In the genomic region with DNA sequence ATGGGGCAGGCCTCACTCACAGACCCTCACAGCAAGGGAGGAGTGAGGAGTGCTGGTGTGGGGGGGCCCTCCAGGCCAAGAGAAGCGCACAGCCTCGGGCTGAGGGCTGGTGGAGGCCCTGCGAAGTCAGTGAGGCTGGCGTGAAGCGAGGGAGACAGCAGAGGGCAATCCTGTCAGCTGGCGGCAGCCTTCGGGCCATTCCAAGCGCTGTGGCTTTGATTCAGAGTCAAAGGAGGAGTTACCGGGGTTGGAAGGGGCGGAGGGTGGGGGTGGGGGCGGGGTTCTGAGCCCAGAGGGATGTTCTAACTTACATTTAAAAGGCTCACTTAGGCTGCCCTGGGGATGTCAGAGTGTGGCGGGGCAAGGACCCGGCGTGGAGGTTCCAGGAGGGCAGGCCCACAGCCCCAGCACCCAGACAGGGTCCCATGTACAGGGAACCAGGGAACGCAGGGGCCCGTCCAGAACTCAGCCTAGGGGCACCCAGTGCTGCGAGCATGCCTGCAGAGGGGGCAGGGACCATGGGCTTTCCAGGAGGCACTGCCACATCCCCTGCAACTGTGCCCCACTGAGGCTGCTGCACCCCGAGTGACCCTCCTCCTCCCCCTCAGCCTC, we compare ENCODE assay signal across 14 cellular contexts. TPM values are rescaled to one million over a fixed set of nuclear protein-coding genes. Genes with fewer than 3 reads are reported as not detected.
DNase-seq lines count a peak whose midpoint lies in the region; ATAC-seq and TF ChIP-seq lines count a peak whose summit lies in the region.
"Had no signal": no experiment of that assay in that cellular context is flagged by ENCODE, and none has a peak within 500 bp of the region (broad histone marks: within the 10 kb centered on the region; RNA-seq: fewer than 3 reads in every experiment).

No MANE protein-coding gene starts in this region.

- H4K20me1 ChIP-seq in hepatocyte (ENCODE audit: insufficient read depth, poor library complexity, severe bottlenecking): no peaks in the 10 kb centered on the region

- peak overlapping the region; percentile 68 for H3K27ac ChIP-seq in VCaP
- peak overlapping the region; percentile 10 for H3K27ac ChIP-seq in hepatocyte

- intact Hi-C loops in left cardiac atrium (cut with DNase I): no loop called here

- H3K9me3 ChIP-seq in hepatocyte (ENCODE audit: low read depth): no peaks in the 10 kb centered on the region

- H3K27me3 ChIP-seq in hepatocyte: no peaks in the 10 kb centered on the region

- H3K9me2 ChIP-seq in hepatocyte (replicated peaks; ENCODE audit: insufficient read depth): no peaks in the 10 kb centered on the region

- no peak for ATAC-seq in HG02973 (IDR thresholded peaks at IDR 0.05; ENCODE audit: unreplicated experiment)
- no peak for ATAC-seq in left cardiac atrium
- ATAC-seq: T-cell had no signal

- H3K4me1 ChIP-seq in hepatocyte (ENCODE audit: insufficient read depth): peaks cover 15% of the 10 kb centered on the region

- no peak overlapping the region for H2AFZ ChIP-seq in hepatocyte

- DNase-seq in NCI-H2227 (lab: John Stamatoyannopoulos, UW; ENCODE audit: unreplicated experiment) (peak; percentile 20), NCI-H2227 treated with DMSO at 0.1 percent for 48 hours (lab: John Stamatoyannopoulos, UW) (no peak), hepatocyte (ENCODE audit: low spot score) (peak; percentile 75), stromal cell of bone marrow (ENCODE audit: low read depth) (peak; percentile 8), GM13976 (ENCODE audit: low spot score) (no peak), left cardiac atrium (no peak)
- DNase-seq: 8988T; activated CD8-positive, alpha-beta memory T cell treated with anti-CD3 and anti-CD28 coated beads for 24 hours; amygdala; GDM1; NCI-H446 treated with DMSO at 0.1 percent for 48 hours; T-cell had no signal

- H3K4me2 ChIP-seq in hepatocyte: peak overlapping the region; percentile 49

- H3K79me2 ChIP-seq in hepatocyte: no peaks in the 10 kb centered on the region

- TF ChIP-seq CTCF in VCaP (conservative IDR thresholded peaks at IDR 0.05) (no peak), hepatocyte (IDR thresholded peaks at IDR 0.05; ENCODE audit: poor library complexity) (peak; percentile 17), GM13976 (IDR thresholded peaks at IDR 0.05; ENCODE audit: borderline replicate concordance, control extremely low read depth, extremely low read depth, insufficient read depth, missing control alignments) (no peak)

- no peak overlapping the region for H3K4me3 ChIP-seq in hepatocyte

- WGBS in hepatocyte (ENCODE audit: low lambda C conversion rate, missing lambda C conversion rate): 32% methylated on average over 18 of the region's 18 CpGs

- no peaks in the 10 kb centered on the region for H3K36me3 ChIP-seq in hepatocyte (replicated peaks; ENCODE audit: insufficient read depth, low read depth)

- in situ Hi-C loops in GM13976 (cut with MboI; ENCODE audit: low sequenced_read_pairs, unreplicated experiment): no loop called here

RNA-seq across cellular contexts. Expression of a gene that starts 39.5 kb away (rescaled TPM):
- total RNA-seq in hepatocyte (39.6 and 40.9 TPM in 2 replicates), left cardiac atrium (10 to 100 TPM in 1 of 2 donors, 1 to 10 TPM in 1; 9.3 to 10.3 TPM)
- 41.9 and 50.3 TPM in 2 replicates for polyA plus RNA-seq in hepatocyte

Comparison
In these comparisons a context has a peak if more than half of its experiments do, and no peak if none do; other contexts are left out.
1. DNase-seq: peak in NCI-H2227 (single experiment), hepatocyte (single experiment) and stromal cell of bone marrow (single experiment); none in NCI-H2227 treated with DMSO at 0.1 percent for 48 hours (single experiment), GM13976 (single experiment) and left cardiac atrium (single experiment).